In the genomic region with DNA sequence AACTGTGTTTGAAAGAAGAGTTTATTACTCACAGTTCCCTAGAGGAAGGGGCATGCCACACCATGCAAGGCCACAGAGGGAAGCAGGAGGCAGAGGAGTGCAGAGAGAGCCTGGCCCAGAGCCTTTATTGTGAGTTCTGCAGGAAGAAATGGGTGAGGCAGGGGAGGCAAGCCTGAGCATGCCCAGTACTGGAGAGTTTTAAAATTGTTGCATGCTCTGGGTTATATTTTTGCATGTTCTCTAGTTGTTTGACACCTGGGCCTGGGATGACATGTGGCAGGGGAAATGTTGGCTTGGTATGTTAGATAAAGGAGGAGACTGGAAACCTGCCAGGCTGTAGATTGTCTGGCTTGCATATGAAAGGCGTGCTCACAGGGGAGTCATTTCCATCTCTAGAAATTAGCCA, we compare ENCODE assay signal across 1 cellular context.
TF ChIP-seq lines count a peak whose summit lies in the region.

No MANE protein-coding gene starts in this region.

TF ChIP-seq in WTC11, 78 proteins besides CTCF, POLR2A, EP300 and RAD21 (continued from another document):
- TF ChIP-seq GRHL2 (CRISPR knock-in tag; IDR thresholded peaks at IDR 0.05; ENCODE audit: insufficient replicate concordance, severe bottlenecking) (no peak), TP53 (CRISPR knock-in tag; IDR thresholded peaks at IDR 0.05) (no peak), TEAD1 (CRISPR knock-in tag; IDR thresholded peaks at IDR 0.05) (peak; percentile 56; the same call in 1 of the 2 replicates), ZNF232 (CRISPR knock-in tag; IDR thresholded peaks at IDR 0.05) (no peak)
- TF ChIP-seq, protein P1, sequence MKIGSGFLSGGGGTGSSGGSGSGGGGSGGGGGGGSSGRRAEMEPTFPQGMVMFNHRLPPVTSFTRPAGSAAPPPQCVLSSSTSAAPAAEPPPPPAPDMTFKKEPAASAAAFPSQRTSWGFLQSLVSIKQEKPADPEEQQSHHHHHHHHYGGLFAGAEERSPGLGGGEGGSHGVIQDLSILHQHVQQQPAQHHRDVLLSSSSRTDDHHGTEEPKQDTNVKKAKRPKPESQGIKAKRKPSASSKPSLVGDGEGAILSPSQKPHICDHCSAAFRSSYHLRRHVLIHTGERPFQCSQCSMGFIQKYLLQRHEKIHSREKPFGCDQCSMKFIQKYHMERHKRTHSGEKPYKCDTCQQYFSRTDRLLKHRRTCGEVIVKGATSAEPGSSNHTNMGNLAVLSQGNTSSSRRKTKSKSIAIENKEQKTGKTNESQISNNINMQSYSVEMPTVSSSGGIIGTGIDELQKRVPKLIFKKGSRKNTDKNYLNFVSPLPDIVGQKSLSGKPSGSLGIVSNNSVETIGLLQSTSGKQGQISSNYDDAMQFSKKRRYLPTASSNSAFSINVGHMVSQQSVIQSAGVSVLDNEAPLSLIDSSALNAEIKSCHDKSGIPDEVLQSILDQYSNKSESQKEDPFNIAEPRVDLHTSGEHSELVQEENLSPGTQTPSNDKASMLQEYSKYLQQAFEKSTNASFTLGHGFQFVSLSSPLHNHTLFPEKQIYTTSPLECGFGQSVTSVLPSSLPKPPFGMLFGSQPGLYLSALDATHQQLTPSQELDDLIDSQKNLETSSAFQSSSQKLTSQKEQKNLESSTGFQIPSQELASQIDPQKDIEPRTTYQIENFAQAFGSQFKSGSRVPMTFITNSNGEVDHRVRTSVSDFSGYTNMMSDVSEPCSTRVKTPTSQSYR (CRISPR knock-in tag; IDR thresholded peaks at IDR 0.05), result no peak
- TF ChIP-seq, protein P2, sequence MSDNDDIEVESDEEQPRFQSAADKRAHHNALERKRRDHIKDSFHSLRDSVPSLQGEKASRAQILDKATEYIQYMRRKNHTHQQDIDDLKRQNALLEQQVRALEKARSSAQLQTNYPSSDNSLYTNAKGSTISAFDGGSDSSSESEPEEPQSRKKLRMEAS (CRISPR knock-in tag; IDR thresholded peaks at IDR 0.05), result peak; percentile 11; the same call in 1 of the 2 replicates
